22 cellular contexts compared by ENCODE assay signal in the genomic region with DNA sequence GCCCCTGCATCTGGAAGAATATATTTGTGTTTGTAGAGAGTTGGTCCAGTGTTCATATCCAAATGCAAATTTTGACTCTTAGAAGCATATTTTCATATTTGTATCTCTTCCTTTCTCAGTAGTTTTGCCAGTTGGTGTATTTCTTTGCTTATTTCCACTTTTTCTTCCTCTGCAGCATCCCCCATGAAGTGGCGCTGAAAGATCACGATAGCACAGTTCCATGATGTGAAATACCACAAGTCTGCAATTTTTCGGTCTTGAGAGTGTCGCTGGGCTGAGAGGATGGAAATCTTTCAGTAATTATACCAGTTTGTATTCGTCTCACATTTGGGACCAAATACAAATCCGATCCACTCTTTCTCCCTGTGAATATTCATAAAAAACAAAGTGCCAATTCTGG.
"Had no signal": no experiment of that assay in that cellular context is flagged by ENCODE, and none has a peak within 500 bp of the region (broad histone marks: within the 10 kb centered on the region; RNA-seq: fewer than 3 reads in every experiment).

No MANE protein-coding gene starts in this region.

- DNase-seq: effector memory CD8-positive, alpha-beta T cell; gastrocnemius medialis; glutamatergic neuron; immature natural killer cell; kidney; left cardiac atrium; left ventricle myocardium inferior; lower lobe of right lung; mesenchymal stem cell; naive B cell; spleen; stimulated activated CD4-positive, alpha-beta T cell treated with anti-CD3 and anti-CD28 coated beads, Interleukin-15, amount 100 ng/mL, for 24 hours; stimulated activated CD4-positive, alpha-beta T cell treated with anti-CD3 and anti-CD28 coated beads, Interleukin-1b, Interleukin-23, amount 100 ng/mL, for 48 hours; stimulated activated CD4-positive, alpha-beta T cell treated with anti-CD3 and anti-CD28 coated beads, Interleukin-4, amount 100 ng/mL, for 24 hours; testis had no signal

- FAIRE-seq: kidney had no signal

- H3K27ac ChIP-seq: epithelial cell of prostate, esophagus muscularis mucosa, gastrocnemius medialis, left ventricle myocardium inferior, lower lobe of right lung, spleen, testis, tibial nerve had no signal

- H3K4me3 ChIP-seq: esophagus muscularis mucosa, gastrocnemius medialis, left ventricle myocardium inferior, lower lobe of right lung, spleen, testis, tibial nerve had no signal

- H3K4me1 Mint-ChIP-seq: immature natural killer cell; naive B cell; stimulated activated memory B cell treated with anti-CD40 and anti-IgM and Interleukin-4, amounts not matched to agents 10 μg/mL and 1 μg/mL and 100 μg/mL, for 72 hours had no signal

- ATAC-seq: effector memory CD8-positive, alpha-beta T cell; gastrocnemius medialis; left cardiac atrium; lower lobe of right lung; sciatic nerve; stimulated activated memory B cell treated with anti-CD40 and anti-IgM and Interleukin-4, amounts not matched to agents 10 μg/mL and 1 μg/mL and 100 μg/mL, for 72 hours had no signal

- H3K9me3 Mint-ChIP-seq: nephron; stimulated activated memory B cell treated with anti-CD40 and anti-IgM and Interleukin-4, amounts not matched to agents 10 μg/mL and 1 μg/mL and 100 μg/mL, for 72 hours; stimulated activated naive CD8-positive, alpha-beta T cell treated with anti-CD3 and anti-CD28 coated beads, Interleukin-15, Interleukin-2, amounts not matched to agents 100 ng/mL and 50 ng/mL, for 24 hours had no signal

- H3K27ac Mint-ChIP-seq: effector memory CD8-positive, alpha-beta T cell; immature natural killer cell; naive B cell; nephron; stimulated activated memory B cell treated with anti-CD40 and anti-IgM and Interleukin-4, amounts not matched to agents 10 μg/mL and 1 μg/mL and 100 μg/mL, for 72 hours; stimulated activated naive CD8-positive, alpha-beta T cell treated with anti-CD3 and anti-CD28 coated beads, Interleukin-15, Interleukin-2, amounts not matched to agents 100 ng/mL and 50 ng/mL, for 24 hours had no signal

- H3K4me3 Mint-ChIP-seq: effector memory CD8-positive, alpha-beta T cell; immature natural killer cell; naive B cell; nephron; stimulated activated memory B cell treated with anti-CD40 and anti-IgM and Interleukin-4, amounts not matched to agents 10 μg/mL and 1 μg/mL and 100 μg/mL, for 72 hours; stimulated activated naive CD8-positive, alpha-beta T cell treated with anti-CD3 and anti-CD28 coated beads, Interleukin-15, Interleukin-2, amounts not matched to agents 100 ng/mL and 50 ng/mL, for 24 hours had no signal

- H3K36me3 ChIP-seq: esophagus muscularis mucosa, gastrocnemius medialis, left ventricle myocardium inferior, lower lobe of right lung, spleen, tibial nerve had no signal

- H3K36me3 Mint-ChIP-seq: immature natural killer cell; naive B cell; stimulated activated memory B cell treated with anti-CD40 and anti-IgM and Interleukin-4, amounts not matched to agents 10 μg/mL and 1 μg/mL and 100 μg/mL, for 72 hours had no signal

- H3K27me3 ChIP-seq: esophagus muscularis mucosa, gastrocnemius medialis, spleen, testis, tibial nerve had no signal

- H3K27me3 Mint-ChIP-seq: effector memory CD8-positive, alpha-beta T cell; naive B cell; stimulated activated memory B cell treated with anti-CD40 and anti-IgM and Interleukin-4, amounts not matched to agents 10 μg/mL and 1 μg/mL and 100 μg/mL, for 72 hours had no signal
